Comparison of ENCODE assay signal across 8 cellular contexts in the genomic region with DNA sequence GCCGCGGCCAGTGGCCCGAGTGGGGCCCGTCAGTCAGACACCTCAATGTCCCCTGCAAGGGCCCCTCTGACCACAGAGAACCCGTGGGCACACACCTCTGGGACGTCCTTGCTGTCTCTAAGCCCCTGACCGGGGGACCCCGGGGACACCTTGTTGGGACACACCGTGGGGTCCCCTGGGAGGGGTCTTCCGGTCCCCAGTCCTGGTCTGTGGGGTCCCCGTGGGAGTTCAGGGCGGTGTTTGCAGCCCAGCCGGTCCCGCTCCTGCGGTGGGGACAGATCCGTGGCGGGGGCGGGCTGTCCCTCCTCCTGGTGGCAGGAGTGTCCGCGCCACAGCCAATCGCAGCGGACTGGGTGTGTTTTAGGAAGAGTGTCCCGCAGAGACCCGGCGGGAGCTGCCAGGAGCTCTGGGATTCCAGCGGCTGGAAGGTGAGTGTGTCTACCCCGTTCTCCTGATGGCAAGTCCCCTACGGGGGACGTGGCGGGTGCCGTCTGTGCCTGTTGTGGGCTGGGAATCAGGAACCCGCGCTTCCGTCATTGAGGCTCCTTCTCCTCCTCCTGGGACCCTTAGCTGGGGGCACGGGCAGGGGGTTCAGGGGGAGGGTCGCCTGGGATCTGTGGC. TPM values are rescaled to one million over a fixed set of nuclear protein-coding genes. Genes with fewer than 3 reads are reported as not detected.
A peak's percentile ranks its signal among the peaks of the same experiment; 100 is the strongest.
DNase-seq lines count a peak whose midpoint lies in the region; ATAC-seq, FAIRE-seq and TF ChIP-seq lines count a peak whose summit lies in the region.

No MANE protein-coding gene starts in this region.

- H3K4me1 Mint-ChIP-seq in MCF 10A (ENCODE audit: insufficient read depth, unreplicated experiment), result no peaks in the 10 kb centered on the region
- peaks cover 15 to 30% of the 10 kb centered on the region in 2 donors for H3K4me1 Mint-ChIP-seq in immature natural killer cell

- no peak for FAIRE-seq in RCC 7860 (lab: Jason Lieb, UNC)

- H3K27me3 Mint-ChIP-seq in MCF 10A (ENCODE audit: insufficient read depth, unreplicated experiment), result no peaks in the 10 kb centered on the region
- H3K27me3 Mint-ChIP-seq in immature natural killer cell (ENCODE audit: low read depth in 3 of 3), result peaks cover 3 to 11% (median 7%) of the 10 kb centered on the region in 3 donors

- no peak for DNase-seq in GM06990 (ENCODE audit: extremely low read depth, insufficient read length)
- peak; percentile 40 for DNase-seq in RCC 7860 (ENCODE audit: low spot score)
- peak; percentile 64 for DNase-seq in MCF 10A (ENCODE audit: unreplicated experiment)
- DNase-seq in immature natural killer cell, result peak; percentile 35 to 57 (median 43)
- DNase-seq in stimulated activated CD4-positive, alpha-beta T cell treated with anti-CD3 and anti-CD28 coated beads, Interleukin-12 subunit alpha, Interleukin-12 subunit beta, amount 100 ng/mL, for 4 hours, result peak; percentile 49
- no peak for DNase-seq in SHP77 (lab: John Stamatoyannopoulos, UW)
- no peak for DNase-seq in SK-N-DZ (ENCODE audit: low spot score)

- H3K4me3 ChIP-seq in GM06990 (replicated peaks; ENCODE audit: low read depth, low read length), result peak overlapping the region; percentile 1

- BruUV-seq in MCF 10A (replicated peaks; lab: Mats Ljungman, UMichigan), result no TSS peak

- intact Hi-C loops in MCF 10A (cut with micrococcal nuclease), result no loop called here

- H3K27me3 ChIP-seq in GM06990 (replicated peaks; ENCODE audit: control insufficient read depth, insufficient read depth, low read length), result peaks cover 2% of the 10 kb centered on the region

- CTCF ChIA-PET in MCF 10A (lab: Yijun Ruan, JAX), result no interaction called here

- H3K36me3 ChIP-seq in GM06990 (ENCODE audit: control insufficient read depth, insufficient read depth, low read length), result no peaks in the 10 kb centered on the region

- POLR2A ChIA-PET in MCF 10A (lab: Yijun Ruan, JAX), result no interaction called here

- H3K9me3 Mint-ChIP-seq in MCF 10A (ENCODE audit: unreplicated experiment) (no peaks in the 10 kb centered on the region), immature natural killer cell (no peaks in the 10 kb centered on the region)

- H3K36me3 Mint-ChIP-seq in MCF 10A (ENCODE audit: insufficient read depth, unreplicated experiment) (no peaks in the 10 kb centered on the region), immature natural killer cell (no peaks in the 10 kb centered on the region)

- TF ChIP-seq CTCF in GM06990 (IDR thresholded peaks at IDR 0.05; ENCODE audit: insufficient read depth, low read length, poor library complexity, severe bottlenecking), result no peak
- no peak for TF ChIP-seq CTCF in MCF 10A (IDR thresholded peaks at IDR 0.05; ENCODE audit: unreplicated experiment)

- no peak overlapping the region for H3K27ac Mint-ChIP-seq in MCF 10A (ENCODE audit: low read depth, unreplicated experiment)
- peak overlapping the region in 4 of 6 donors; percentile 10 to 50 (median 31) for H3K27ac Mint-ChIP-seq in immature natural killer cell

- peak overlapping the region; percentile 71 for H3K4me3 Mint-ChIP-seq in MCF 10A (ENCODE audit: unreplicated experiment)
- H3K4me3 Mint-ChIP-seq in immature natural killer cell, result peak overlapping the region; percentile 71 to 82 (median 80)

- peak; percentile 84 for ATAC-seq in HG02610 (IDR thresholded peaks at IDR 0.05; ENCODE audit: unreplicated experiment)

RNA-seq across cellular contexts. Expression of a gene that starts 5.1 kb away (rescaled TPM):
- 7.6 and 12.0 TPM in 2 replicates for total RNA-seq in MCF 10A (2022)
- polyA plus RNA-seq in immature natural killer cell, result 1 to 10 TPM; 1.2 to 7.5 (median 2.8) TPM
- 34.2 and 37.3 TPM in 2 replicates for polyA plus RNA-seq in SK-N-DZ (2014; cell fraction: cytosol; rRNA removed)
- polyA plus RNA-seq in SK-N-DZ (2014; cell fraction: nucleus; rRNA removed), result 34.9 and 36.7 TPM in 2 replicates

RNA-seq across cellular contexts. Expression of a gene that starts 42.5 kb away (rescaled TPM):
- 54.9 and 73.4 TPM in 2 replicates for total RNA-seq in MCF 10A (2022)
- 10 to 100 TPM; 37.2 to 44.1 (median 41.4) TPM for polyA plus RNA-seq in immature natural killer cell
- polyA plus RNA-seq in SK-N-DZ (2014; cell fraction: cytosol; rRNA removed), result 32.5 and 41.2 TPM in 2 replicates
- polyA plus RNA-seq in SK-N-DZ (2014; cell fraction: nucleus; rRNA removed), result 48.4 and 50.4 TPM in 2 replicates

Comparison
In these comparisons a context has a peak if more than half of its experiments do, and no peak if none do; other contexts are left out.
1. DNase-seq: peak in RCC 7860 (single experiment), MCF 10A (single experiment), immature natural killer cell (3 of 3) and stimulated activated CD4-positive, alpha-beta T cell treated with anti-CD3 and anti-CD28 coated beads, Interleukin-12 subunit alpha, Interleukin-12 subunit beta, amount 100 ng/mL, for 4 hours (single experiment); none in GM06990 (single experiment), SHP77 (0 of 2) and SK-N-DZ (single experiment).